ENCODE assay signal across 25 cellular contexts in genomic region chr4:135365065-135365464, GRCh38.
DNase-seq lines count a peak whose midpoint lies in the region; FAIRE-seq lines count a peak whose summit lies in the region.
"Had no signal": no experiment of that assay in that cellular context is flagged by ENCODE, and none has a peak within 500 bp of the region (broad histone marks: within the 10 kb centered on the region; RNA-seq: fewer than 3 reads in every experiment).

No MANE protein-coding gene starts in this region.

- no peak for FAIRE-seq in HTR-8/SVneo (lab: Jason Lieb, UNC)
- FAIRE-seq: bronchial epithelial cell, G401.6, H54, urothelium cell line had no signal

- DNase-seq in A172 (ENCODE audit: low spot score) (peak; percentile 52), HTR-8/SVneo (ENCODE audit: insufficient read length, low spot score) (peak; percentile 3), amniotic epithelial cell (ENCODE audit: low read depth) (peak; percentile 76), hepatic stellate cell (ENCODE audit: low spot score) (peak; percentile 21), AG20443 (ENCODE audit: low spot score) (no peak), GM19238 (ENCODE audit: insufficient read length, low spot score) (no peak), kidney tubule cell (ENCODE audit: low spot score) (no peak), NCI-H345 (lab: John Stamatoyannopoulos, UW) (no peak)
- DNase-seq: activated CD4-positive, alpha-beta T cell treated with anti-CD3 and anti-CD28 coated beads for 48 hours; activated naive CD4-positive, alpha-beta T cell treated with Interleukin-2 at 50 U/mL for 16 hours; activated T-cell treated with anti-CD3 and anti-CD28 coated beads, Interleukin-2, amount 50 U/mL, for 48 hours; amniotic stem cell; colonic mucosa; DMS153; effector memory CD4-positive, alpha-beta T cell; foreskin melanocyte; KBM-7; NCI-H1417 treated with DMSO at 0.1 percent for 48 hours; NCI-H2081; NCI-H446; NCI-H82 had no signal

Comparison
In these comparisons a context has a peak if more than half of its experiments do, and no peak if none do; other contexts are left out.
1. DNase-seq: peak in A172 (single experiment), HTR-8/SVneo (single experiment), amniotic epithelial cell (single experiment) and hepatic stellate cell (single experiment); none in AG20443 (single experiment), GM19238 (single experiment), kidney tubule cell (single experiment) and NCI-H345 (single experiment).